Comparison of ENCODE assay signal across 8 cellular contexts in genomic region chrX:154762529-154763296, GRCh38. TPM values are rescaled to one million over a fixed set of nuclear protein-coding genes. Genes with fewer than 3 reads are reported as not detected.
A peak's percentile ranks its signal among the peaks of the same experiment; 100 is the strongest.
DNase-seq lines count a peak whose midpoint lies in the region; ATAC-seq, FAIRE-seq and TF ChIP-seq lines count a peak whose summit lies in the region.

TSS of gene DKC1 (plus strand) at chrX:154762864. CDS start at chrX:154762966, 102 bp downstream.

- no peaks in the 10 kb centered on the region for H3K27me3 ChIP-seq in psoas muscle (ENCODE audit: insufficient read depth in 3 of 3, low read length in 2 of 3)

- peak within 1 kb of the TSS; percentile 82 for H3K4me3 ChIP-seq in psoas muscle

- WGBS in psoas muscle, 3 donors, result 0 to 29% (median 0%) methylated on average over 19 to 83 of the region's 85 CpGs

- ATAC-seq in HG02870 (IDR thresholded peaks at IDR 0.05; ENCODE audit: unreplicated experiment) (peak; percentile 86), left ventricle myocardium superior (peak; percentile 99), psoas muscle (peak; percentile 95 to 97 (median 96))

- DNase-seq in GM13976 (ENCODE audit: low spot score) (peak; percentile 93), NCI-H146 treated with DMSO at 0.1 percent for 48 hours (lab: John Stamatoyannopoulos, UW; ENCODE audit: unreplicated experiment) (peak; percentile 92), amniotic stem cell (lab: John Stamatoyannopoulos, UW) (peak; percentile 80), left ventricle myocardium superior (peak; percentile 98), psoas muscle (peak; percentile 96 to 98), urothelium cell line (ENCODE audit: low spot score) (peak; percentile 97)

- H3K36me3 ChIP-seq in psoas muscle (ENCODE audit: insufficient read depth in 1 of 2, low read depth in 1 of 2), result peaks cover 0 to 31% of the 10 kb centered on the region in 2 donors

- FAIRE-seq in urothelium cell line (lab: Jason Lieb, UNC), result peak; percentile 74

- intact Hi-C loops in T-helper 1 cell treated with Interleukin-12 subunit alpha and Interleukin-12 subunit beta and Interleukin-4 antibody, amounts not matched to agents 30 ng/mL and 1 ng/mL, for 36 hours (cut with micrococcal nuclease), result loop anchor here (1.0 to 2.0 kb wide), 9 partner anchors 14 to 790 kb away; partner anchors contain the start of genes BRCC3, CMC4, IKBKG and MPP1
- intact Hi-C loops in left ventricle myocardium superior (cut with micrococcal nuclease), result no loop called here
- intact Hi-C loops in psoas muscle (cut with DNase I), result no loop called here

- H3K9me3 ChIP-seq in psoas muscle, result no peaks in the 10 kb centered on the region

- H3K4me1 ChIP-seq in psoas muscle, result no peaks in the 10 kb centered on the region

- in situ Hi-C loops in GM13976 (cut with MboI; ENCODE audit: low sequenced_read_pairs, unreplicated experiment), result no loop called here

- peak within 1 kb of the TSS; percentile 86 for H3K27ac ChIP-seq in psoas muscle

- TF ChIP-seq CTCF in GM13976 (IDR thresholded peaks at IDR 0.05; ENCODE audit: borderline replicate concordance, control extremely low read depth, extremely low read depth, insufficient read depth, missing control alignments) (no peak), psoas muscle (IDR thresholded peaks at IDR 0.05) (no peak)

RNA-seq across cellular contexts. Expression of gene DKC1, which starts in this region (rescaled TPM):
- total RNA-seq in T-helper 1 cell treated with Interleukin-12 subunit alpha and Interleukin-12 subunit beta and Interleukin-4 antibody, amounts not matched to agents 30 ng/mL and 1 ng/mL, for 36 hours, result 80.4 and 86.0 TPM in 2 replicates
- 24.1 TPM for total RNA-seq in left ventricle myocardium superior
- total RNA-seq in psoas muscle, result 10 to 100 TPM; 21.2 to 45.5 (median 34.6) TPM
- 10 to 100 TPM; 23.4 to 61.0 (median 38.2) TPM for polyA plus RNA-seq in psoas muscle

Comparison
In these comparisons a context has a peak if more than half of its experiments do, and no peak if none do; other contexts are left out.
1. Peak in every context shown above with its lines: DNase-seq, ATAC-seq, H3K4me3 ChIP-seq and H3K27ac ChIP-seq.